ENCODE assay signal across 10 cellular contexts in the genomic region with DNA sequence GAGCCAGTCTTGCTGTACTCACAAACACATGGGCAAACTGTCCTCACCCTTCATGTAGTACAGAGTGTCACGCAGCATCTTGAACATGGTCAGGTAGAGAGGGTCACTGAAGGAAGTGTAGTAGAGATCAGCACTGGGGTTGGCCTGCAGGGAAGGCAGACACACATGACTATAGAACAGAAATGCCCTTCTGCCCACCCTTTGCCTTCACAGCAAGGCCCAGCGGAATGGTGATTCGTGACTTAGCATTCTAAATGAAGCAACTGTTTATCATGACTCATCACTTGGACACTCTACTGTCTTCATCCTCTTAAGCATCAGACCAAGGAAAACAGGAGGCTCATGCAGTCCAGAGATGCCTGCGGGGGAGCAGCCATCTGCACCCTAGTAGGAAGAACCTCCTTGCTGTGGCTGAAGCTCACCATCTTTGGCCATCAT. TPM values are rescaled to one million over a fixed set of nuclear protein-coding genes. Genes with fewer than 3 reads are reported as not detected.
DNase-seq lines count a peak whose midpoint lies in the region; FAIRE-seq and TF ChIP-seq lines count a peak whose summit lies in the region.
"Had no signal": no experiment of that assay in that cellular context is flagged by ENCODE, and none has a peak within 500 bp of the region (broad histone marks: within the 10 kb centered on the region; RNA-seq: fewer than 3 reads in every experiment).

No MANE protein-coding gene starts in this region.

- FAIRE-seq in HTR-8/SVneo (lab: Jason Lieb, UNC) = peak; percentile 52
- FAIRE-seq: small intestine had no signal

- no peaks in the 10 kb centered on the region for H3K4me1 ChIP-seq in right atrium auricular region

- in situ Hi-C loops in brain microvascular endothelial cell (cut with HindIII; ENCODE audit: low pct_ligation_motif_present, low sequenced_read_pairs) = no loop called here

- no peaks in the 10 kb centered on the region for H3K27me3 ChIP-seq in AG04450 (ENCODE audit: control insufficient read depth, insufficient read depth, low read length)
- H3K27me3 ChIP-seq in brain microvascular endothelial cell (replicated peaks) = no peaks in the 10 kb centered on the region
- no peaks in the 10 kb centered on the region for H3K27me3 ChIP-seq in right atrium auricular region

- H3K36me3 ChIP-seq in brain microvascular endothelial cell (replicated peaks) = peaks cover 52% of the 10 kb centered on the region
- H3K36me3 ChIP-seq in right atrium auricular region = peaks cover 85% of the 10 kb centered on the region

- H3K4me3 ChIP-seq in AG04450 (ENCODE audit: low read depth, low read length) (no peak overlapping the region), brain microvascular endothelial cell (ENCODE audit: low read depth, low read length) (no peak overlapping the region), right atrium auricular region (no peak overlapping the region)

- TF ChIP-seq CTCF in AG04450 (IDR thresholded peaks at IDR 0.05; ENCODE audit: low read depth, low read length) = no peak
- no peak for TF ChIP-seq CTCF in brain microvascular endothelial cell (IDR thresholded peaks at IDR 0.05; ENCODE audit: low read depth, low read length, missing control alignments)
- no peak for TF ChIP-seq CTCF in right atrium auricular region (IDR thresholded peaks at IDR 0.05)

- DNase-seq in AG04450 (ENCODE audit: low read depth, low spot score) (peak; percentile 89), HTR-8/SVneo (ENCODE audit: insufficient read length, low spot score) (peak; percentile 78), brain microvascular endothelial cell (peak; percentile 81), kidney tubule cell (ENCODE audit: low spot score) (peak; percentile 94), KG1 (lab: John Stamatoyannopoulos, UW) (no peak), SIG-M5 treated with dmso at 0.1 percent for 504 hours (lab: John Stamatoyannopoulos, UW; ENCODE audit: unreplicated experiment) (no peak), mucosa of gallbladder (ENCODE audit: low spot score) (no peak), right atrium auricular region (ENCODE audit: low spot score) (no peak)
- DNase-seq: small intestine had no signal

- POLR2A ChIA-PET in AG04450 (lab: Yijun Ruan, JAX) = interaction anchor here (0.6 to 0.7 kb wide), 2 partner anchors 171 to 283 kb away, joined by 3 read pairs; no protein-coding TSS in a partner anchor

- CTCF ChIA-PET in AG04450 (lab: Charles Lee) = interaction anchor here (0.7 kb wide), 1 partner anchor 15 kb away, joined by 4 read pairs; no protein-coding TSS in a partner anchor

- H3K27ac ChIP-seq in AG04450 (ENCODE audit: low read depth, low read length) (peak overlapping the region; percentile 74), brain microvascular endothelial cell (peak overlapping the region; percentile 76), right atrium auricular region (no peak overlapping the region)
- H3K27ac ChIP-seq: VCaP had no signal

- no peaks in the 10 kb centered on the region for H3K9me3 ChIP-seq in AG04450 (ENCODE audit: control insufficient read depth, insufficient read depth, low read length)
- H3K9me3 ChIP-seq in right atrium auricular region = no peaks in the 10 kb centered on the region

RNA-seq across cellular contexts. Expression of a gene that starts 33.4 kb away (rescaled TPM):
- 0.06 and 0.09 TPM in 2 replicates for polyA plus RNA-seq in AG04450 (2011; rRNA removed)
- polyA minus RNA-seq in AG04450 (2011; rRNA and poly(A)+ RNA removed) = 0.17 and 0.18 TPM in 2 replicates
- total RNA-seq in mucosa of gallbladder (0.58 TPM), right atrium auricular region (1 to 10 TPM; 1.5 to 4.1 TPM)

RNA-seq across cellular contexts. Expression of a gene that starts 51.3 kb away (rescaled TPM):
- 27.5 and 35.8 TPM in 2 replicates for polyA plus RNA-seq in AG04450 (2011; rRNA removed)
- polyA minus RNA-seq in AG04450 (2011; rRNA and poly(A)+ RNA removed) = 48.5 and 59.0 TPM in 2 replicates
- total RNA-seq in mucosa of gallbladder = 100 TPM
- 10 to 100 TPM; 46.7 to 55.1 TPM for total RNA-seq in right atrium auricular region

RNA-seq across cellular contexts. Expression of a gene that starts 51.5 kb away (rescaled TPM):
- polyA plus RNA-seq in AG04450 (2011; rRNA removed) = 41.4 and 45.5 TPM in 2 replicates
- 19.5 and 20.0 TPM in 2 replicates for polyA minus RNA-seq in AG04450 (2011; rRNA and poly(A)+ RNA removed)
- total RNA-seq in mucosa of gallbladder (34.6 TPM), right atrium auricular region (10 to 100 TPM; 20.8 to 26.0 TPM)

Comparison
In these comparisons a context has a peak if more than half of its experiments do, and no peak if none do; other contexts are left out.
1. DNase-seq: peak in AG04450 (single experiment), HTR-8/SVneo (single experiment), brain microvascular endothelial cell (single experiment) and kidney tubule cell (single experiment); none in KG1 (single experiment), SIG-M5 treated with dmso at 0.1 percent for 504 hours (single experiment), mucosa of gallbladder (single experiment) and right atrium auricular region (single experiment).
2. H3K27ac ChIP-seq: peak in AG04450 (single experiment) and brain microvascular endothelial cell (single experiment); none in right atrium auricular region (0 of 2).